Comparison of ENCODE assay signal across 18 cellular contexts in genomic region chr18:59469463-59470180, GRCh38.
A peak's percentile ranks its signal among the peaks of the same experiment; 100 is the strongest.
DNase-seq lines count a peak whose midpoint lies in the region; ATAC-seq and TF ChIP-seq lines count a peak whose summit lies in the region.
"Had no signal": no experiment of that assay in that cellular context is flagged by ENCODE, and none has a peak within 500 bp of the region (broad histone marks: within the 10 kb centered on the region; RNA-seq: fewer than 3 reads in every experiment).

No MANE protein-coding gene starts in this region.

- no peaks in the 10 kb centered on the region for H3K27me3 ChIP-seq in lower lobe of right lung (ENCODE audit: low read depth)
- H3K27me3 ChIP-seq: BE2C, Peyer's patch, SJSA1 had no signal

- ATAC-seq in left cardiac atrium (peak; percentile 57 to 80), lower lobe of right lung (peak; percentile 44 to 71), HG02610 (IDR thresholded peaks at IDR 0.05; ENCODE audit: unreplicated experiment) (no peak)
- ATAC-seq: K562 had no signal

- no peak overlapping the region for H3K27ac ChIP-seq in lower lobe of right lung
- H3K27ac ChIP-seq: Peyer's patch, SJSA1 had no signal

- H3K4me3 Mint-ChIP-seq in HFFc6, result no peak overlapping the region

- H3K4me3 ChIP-seq in epithelial cell of esophagus (ENCODE audit: low read length) (no peak overlapping the region), lower lobe of right lung (no peak overlapping the region)
- H3K4me3 ChIP-seq: K562, Peyer's patch, SJSA1 had no signal

- H3K27me3 Mint-ChIP-seq in HFFc6 (ENCODE audit: insufficient read depth), result peaks cover 7% of the 10 kb centered on the region

- DNase-seq in HFFc6 (no peak), epithelial cell of esophagus (ENCODE audit: low read depth) (peak; percentile 66), left cardiac atrium (no peak), lower lobe of right lung (no peak), NOMO-1 treated with DMSO at 0.1 percent for 48 hours (lab: John Stamatoyannopoulos, UW; ENCODE audit: unreplicated experiment) (no peak)
- DNase-seq in activated CD4-positive, alpha-beta T cell treated with anti-CD3 and anti-CD28 coated beads, Interleukin-2, amount 50 U/mL, for 4 hours, result no peak
- DNase-seq: BE2C, EL, MM.1S, NCI-H1048, NCI-H1417 treated with DMSO at 0.1 percent for 48 hours, NCI-H187, NCI-H345, NCI-H82, Peyer's patch had no signal

- H3K9me3 ChIP-seq in lower lobe of right lung, result no peaks in the 10 kb centered on the region
- H3K9me3 ChIP-seq: BE2C, Peyer's patch, SJSA1 had no signal

- no peaks in the 10 kb centered on the region for H3K4me1 Mint-ChIP-seq in HFFc6 (ENCODE audit: low read depth)

- H3K27ac Mint-ChIP-seq in HFFc6, result peak overlapping the region; percentile 9; the same call in 1 of the 2 replicates

- intact Hi-C loops in left cardiac atrium (cut with DNase I) (loop anchor here (2.0 to 10.0 kb wide), 5 partner anchors 43 to 225 kb away; partner anchors contain the start of gene CCBE1 (in 1 of the 2)), lower lobe of right lung (cut with DNase I) (no loop called here)

- H3K36me3 ChIP-seq in lower lobe of right lung, result no peaks in the 10 kb centered on the region
- H3K36me3 ChIP-seq: BE2C, Peyer's patch, SJSA1 had no signal

- peaks cover 56% of the 10 kb centered on the region for H3K36me3 Mint-ChIP-seq in HFFc6 (ENCODE audit: low read depth)

- no peaks in the 10 kb centered on the region for H3K4me1 ChIP-seq in lower lobe of right lung
- H3K4me1 ChIP-seq: BE2C, Peyer's patch, SJSA1 had no signal

- no peaks in the 10 kb centered on the region for H3K9me3 Mint-ChIP-seq in HFFc6

- TF ChIP-seq CTCF in HFFc6 (IDR thresholded peaks at IDR 0.05), result no peak
- no peak for TF ChIP-seq CTCF in epithelial cell of esophagus (IDR thresholded peaks at IDR 0.05; ENCODE audit: insufficient read depth, low read depth, low read length, missing control alignments)
- TF ChIP-seq CTCF in lower lobe of right lung (IDR thresholded peaks at IDR 0.05), result no peak
